In genomic region chr17:16033729-16034349, GRCh38 we compare ENCODE assay signal across 12 cellular contexts.
"Had no signal": no experiment of that assay in that cellular context is flagged by ENCODE, and none has a peak within 500 bp of the region (broad histone marks: within the 10 kb centered on the region; RNA-seq: fewer than 3 reads in every experiment).

No MANE protein-coding gene starts in this region.

- DNase-seq: activated B cell treated with CpG ODN at 0.5 μM for 24 hours; activated CD4-positive, alpha-beta T cell treated with anti-CD3 and anti-CD28 coated beads, Interleukin-2, amount 50 U/mL, for 4 hours; activated CD8-positive, alpha-beta memory T cell treated with anti-CD3 and anti-CD28 coated beads, Interleukin-2, amount 50 U/mL, for 4 hours; activated naive CD8-positive, alpha-beta T cell treated with anti-CD3 and anti-CD28 coated beads, Interleukin-2, amount 10 ng/mL, durations not matched to agents 7 days and 5 days; aorta; glutamatergic neuron; stimulated activated CD4-positive, alpha-beta T cell treated with anti-CD3 and anti-CD28 coated beads, Interleukin-12 subunit alpha, Interleukin-12 subunit beta, amount 100 ng/mL, for 4 hours; stimulated activated naive CD8-positive, alpha-beta T cell treated with anti-CD3 and anti-CD28 coated beads, Interleukin-15, Interleukin-2, amounts not matched to agents 100 U/mL and 50 U/mL, for 24 hours; T-cell; testis had no signal

- H3K9me3 Mint-ChIP-seq: activated B cell treated with CpG ODN at 0.5 μM for 24 hours; activated naive CD8-positive, alpha-beta T cell treated with anti-CD3 and anti-CD28 coated beads, Interleukin-2, amount 10 ng/mL, durations not matched to agents 7 days and 5 days; activated T-helper 2 cell treated with anti-CD3 and anti-CD28 coated beads, Interferon-gamma antibody, Interleukin-2, Interleukin-4, amounts not matched to agents 10 μg/mL and 5 μg/mL and 100 μg/mL, durations not matched to agents 14 hours and 24 hours and 36 hours; nephron; T-cell had no signal

- H3K27me3 Mint-ChIP-seq: activated B cell treated with CpG ODN at 0.5 μM for 24 hours; activated naive CD8-positive, alpha-beta T cell treated with anti-CD3 and anti-CD28 coated beads, Interleukin-2, amount 10 ng/mL, durations not matched to agents 7 days and 5 days; T-cell had no signal

- ATAC-seq: stimulated activated naive CD8-positive, alpha-beta T cell treated with anti-CD3 and anti-CD28 coated beads, Interleukin-15, Interleukin-2, amounts not matched to agents 100 U/mL and 50 U/mL, for 24 hours; T-cell had no signal

- H3K4me3 Mint-ChIP-seq: activated B cell treated with CpG ODN at 0.5 μM for 24 hours; activated naive CD8-positive, alpha-beta T cell treated with anti-CD3 and anti-CD28 coated beads, Interleukin-2, amount 10 ng/mL, durations not matched to agents 7 days and 5 days; nephron; T-cell had no signal

- H3K4me1 Mint-ChIP-seq: nephron had no signal

- H3K27ac Mint-ChIP-seq: activated B cell treated with CpG ODN at 0.5 μM for 24 hours; activated naive CD8-positive, alpha-beta T cell treated with anti-CD3 and anti-CD28 coated beads, Interleukin-2, amount 10 ng/mL, durations not matched to agents 7 days and 5 days; activated T-helper 2 cell treated with anti-CD3 and anti-CD28 coated beads, Interferon-gamma antibody, Interleukin-2, Interleukin-4, amounts not matched to agents 10 μg/mL and 5 μg/mL and 100 μg/mL, durations not matched to agents 14 hours and 24 hours and 36 hours; nephron had no signal
